Comparison of ENCODE assay signal across 9 cellular contexts in genomic region chr21:45640888-45641479, GRCh38. TPM values are rescaled to one million over a fixed set of nuclear protein-coding genes. Genes with fewer than 3 reads are reported as not detected.
DNase-seq lines count a peak whose midpoint lies in the region; ATAC-seq and TF ChIP-seq lines count a peak whose summit lies in the region.
"Had no signal": no experiment of that assay in that cellular context is flagged by ENCODE, and none has a peak within 500 bp of the region (broad histone marks: within the 10 kb centered on the region; RNA-seq: fewer than 3 reads in every experiment).

No MANE protein-coding gene starts in this region.

- peaks cover 0 to 18% of the 10 kb centered on the region in 2 donors for H3K27me3 Mint-ChIP-seq in T-cell

- H3K4me1 Mint-ChIP-seq in T-cell: peaks cover 29 to 40% (median 38%) of the 10 kb centered on the region in 3 donors

- no TSS peak for BruUV-seq in A673 (replicated peaks; lab: Mats Ljungman, UMichigan)

- H3K9me3 Mint-ChIP-seq in T-cell: no peaks in the 10 kb centered on the region

- CTCF ChIA-PET in A673 (lab: Charles Lee): no interaction called here
- CTCF ChIA-PET in T-cell (lab: Charles Lee): interaction anchor here in 1 of 2 donors (0.7 kb wide), 1 partner anchor 80 kb away, joined by 3 read pairs; no protein-coding TSS in a partner anchor

- POLR2A ChIA-PET in A673 (lab: Charles Lee; ENCODE audit: low non-redundant PET): no interaction called here
- POLR2A ChIA-PET in T-cell (lab: Charles Lee): no interaction called here

- H3K27ac Mint-ChIP-seq in T-cell: no peak overlapping the region

- ATAC-seq in T-cell (replicated peaks in 1 of 4) (no peak), GM19023 (IDR thresholded peaks at IDR 0.05; ENCODE audit: unreplicated experiment) (no peak), HG03039 (IDR thresholded peaks at IDR 0.05; ENCODE audit: unreplicated experiment) (no peak)
- ATAC-seq: heart left ventricle had no signal

- peak overlapping the region; percentile 80 for H3K27ac ChIP-seq in A673 (ENCODE audit: low read depth, low read length, poor library complexity, severe bottlenecking)
- H3K27ac ChIP-seq in coronary artery: peak overlapping the region in 1 of 2 donors; percentile 2

- TF ChIP-seq CTCF in A673 (conservative IDR thresholded peaks at IDR 0.05; ENCODE audit: low read depth, low read length) (no peak), coronary artery (IDR thresholded peaks at IDR 0.05) (no peak)

- DNase-seq in A673 (ENCODE audit: low spot score): peak; percentile 86
- DNase-seq in EL: peak; percentile 51
- peak in 2 of 34 experiments; percentile 38 to 39 for DNase-seq in T-cell
- DNase-seq in iPS DF 19.7 (ENCODE audit: low read depth, low spot score): peak; percentile 28
- DNase-seq in coronary artery (ENCODE audit: low spot score): no peak
- no peak for DNase-seq in NCI-H446 (lab: John Stamatoyannopoulos, UW)

- peak overlapping the region; percentile 45 to 62 (median 49) for H3K4me3 Mint-ChIP-seq in T-cell

- no peaks in the 10 kb centered on the region for H3K9me3 ChIP-seq in A673 (ENCODE audit: low read depth, low read length, poor library complexity, severe bottlenecking)
- H3K9me3 ChIP-seq: heart left ventricle had no signal

- H3K4me3 ChIP-seq in A673 (ENCODE audit: low read depth, low read length, poor library complexity, severe bottlenecking) (no peak overlapping the region), coronary artery (no peak overlapping the region)
- H3K4me3 ChIP-seq: heart left ventricle had no signal

- H3K36me3 ChIP-seq in A673 (ENCODE audit: insufficient read depth, low read length, poor library complexity, severe bottlenecking): no peaks in the 10 kb centered on the region
- H3K36me3 ChIP-seq: heart left ventricle had no signal

- intact Hi-C loops in A673 (cut with micrococcal nuclease; ENCODE audit: unreplicated experiment): loop anchor here (5.0 to 10.0 kb wide), 3 partner anchors 84 to 176 kb away; no protein-coding TSS in a partner anchor

- H3K27me3 ChIP-seq in A673 (replicated peaks; ENCODE audit: insufficient read depth, low read depth, low read length, poor library complexity): no peaks in the 10 kb centered on the region

- H3K4me1 ChIP-seq in A673 (ENCODE audit: insufficient read depth, low read length, poor library complexity, severe bottlenecking): peaks cover 44% of the 10 kb centered on the region

- no peaks in the 10 kb centered on the region for H3K36me3 Mint-ChIP-seq in T-cell

RNA-seq across cellular contexts. Expression of gene PCBP3, which starts 2.5 kb away (rescaled TPM):
- total RNA-seq in A673 (2021) (22.0 and 25.6 TPM in 2 replicates), T-cell (1 to 10 TPM; 1.5 to 4.2 (median 2.8) TPM)

Comparison
In these comparisons a context has a peak if more than half of its experiments do, and no peak if none do; other contexts are left out.
1. DNase-seq: peak in A673 (single experiment), EL (single experiment) and iPS DF 19.7 (single experiment); none in coronary artery (single experiment) and NCI-H446 (0 of 2).